Comparison of ENCODE assay signal across 1 cellular context in the genomic region with DNA sequence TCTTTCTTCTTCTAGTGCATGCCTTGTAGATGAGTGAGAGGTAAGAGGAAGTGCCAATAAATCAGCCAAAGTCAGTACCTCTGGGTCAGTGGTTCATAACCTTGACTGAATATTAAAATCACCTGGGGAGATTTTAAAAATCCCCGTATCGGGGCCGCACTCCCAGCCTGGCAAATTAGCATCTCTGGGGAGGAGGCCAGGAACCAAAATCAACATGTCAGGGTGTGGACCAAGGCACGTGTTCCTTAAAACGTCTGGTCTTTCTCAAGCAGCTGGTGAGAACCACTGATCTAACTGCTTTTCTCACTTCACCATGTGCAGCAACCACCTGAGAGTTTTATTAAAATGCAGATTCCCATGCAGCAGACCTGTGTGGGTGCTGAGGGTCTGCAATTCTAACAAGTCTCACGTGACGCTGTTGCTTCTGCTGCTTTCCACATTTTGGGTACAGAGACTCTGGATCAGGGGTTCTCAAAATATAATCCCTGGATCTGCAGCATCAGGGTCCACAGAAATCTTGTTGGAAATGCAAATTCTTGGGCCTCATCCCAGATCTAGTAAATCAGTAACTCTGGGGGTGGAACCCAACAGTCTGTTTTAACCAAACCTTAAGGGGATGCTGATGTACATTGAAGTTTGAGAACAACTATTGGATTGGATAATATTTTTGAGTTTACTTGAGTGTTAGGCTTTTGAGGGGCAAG.
TF ChIP-seq lines count a peak whose summit lies in the region.

No MANE protein-coding gene starts in this region.

TF ChIP-seq in A549, 52 proteins besides CTCF, POLR2A, EP300 and RAD21 (continued from another document):
- TF ChIP-seq ZNF302 (CRISPR knock-in tag; IDR thresholded peaks at IDR 0.05) (no peak), TP53 (CRISPR knock-in tag; IDR thresholded peaks at IDR 0.05) (no peak)
TF ChIP-seq in A549: peak in this region for 0.
